In the genomic region with DNA sequence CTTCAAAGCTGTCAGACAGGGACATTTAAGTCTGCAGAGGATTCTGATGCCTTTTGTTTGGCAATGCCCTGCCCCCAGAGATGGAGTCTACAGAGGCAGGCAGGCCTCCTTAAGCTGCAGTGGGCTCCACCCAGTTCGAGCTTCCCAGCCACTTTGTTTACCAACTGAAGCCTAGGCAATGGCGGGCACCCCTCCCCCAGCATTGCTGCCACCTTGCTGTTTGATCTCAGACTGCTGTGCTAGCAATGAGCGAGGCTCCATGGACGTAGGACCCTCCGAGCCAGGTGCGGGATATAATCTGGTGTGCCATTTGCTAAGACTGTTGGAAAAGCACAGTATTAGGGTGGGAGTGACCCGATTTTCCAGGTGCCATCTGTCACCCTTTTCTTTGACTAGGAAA, we compare ENCODE assay signal across 1 cellular context.
TF ChIP-seq lines count a peak whose summit lies in the region.
"Not testable (repeated sequence)": the region's sequence is repeated elsewhere in the genome, so short reads cannot be mapped to it uniquely, and the experiment has no call there.

No MANE protein-coding gene starts in this region.

TF ChIP-seq in HepG2, 621 proteins besides CTCF, POLR2A, EP300 and RAD21:
- TF ChIP-seq, protein P1, sequence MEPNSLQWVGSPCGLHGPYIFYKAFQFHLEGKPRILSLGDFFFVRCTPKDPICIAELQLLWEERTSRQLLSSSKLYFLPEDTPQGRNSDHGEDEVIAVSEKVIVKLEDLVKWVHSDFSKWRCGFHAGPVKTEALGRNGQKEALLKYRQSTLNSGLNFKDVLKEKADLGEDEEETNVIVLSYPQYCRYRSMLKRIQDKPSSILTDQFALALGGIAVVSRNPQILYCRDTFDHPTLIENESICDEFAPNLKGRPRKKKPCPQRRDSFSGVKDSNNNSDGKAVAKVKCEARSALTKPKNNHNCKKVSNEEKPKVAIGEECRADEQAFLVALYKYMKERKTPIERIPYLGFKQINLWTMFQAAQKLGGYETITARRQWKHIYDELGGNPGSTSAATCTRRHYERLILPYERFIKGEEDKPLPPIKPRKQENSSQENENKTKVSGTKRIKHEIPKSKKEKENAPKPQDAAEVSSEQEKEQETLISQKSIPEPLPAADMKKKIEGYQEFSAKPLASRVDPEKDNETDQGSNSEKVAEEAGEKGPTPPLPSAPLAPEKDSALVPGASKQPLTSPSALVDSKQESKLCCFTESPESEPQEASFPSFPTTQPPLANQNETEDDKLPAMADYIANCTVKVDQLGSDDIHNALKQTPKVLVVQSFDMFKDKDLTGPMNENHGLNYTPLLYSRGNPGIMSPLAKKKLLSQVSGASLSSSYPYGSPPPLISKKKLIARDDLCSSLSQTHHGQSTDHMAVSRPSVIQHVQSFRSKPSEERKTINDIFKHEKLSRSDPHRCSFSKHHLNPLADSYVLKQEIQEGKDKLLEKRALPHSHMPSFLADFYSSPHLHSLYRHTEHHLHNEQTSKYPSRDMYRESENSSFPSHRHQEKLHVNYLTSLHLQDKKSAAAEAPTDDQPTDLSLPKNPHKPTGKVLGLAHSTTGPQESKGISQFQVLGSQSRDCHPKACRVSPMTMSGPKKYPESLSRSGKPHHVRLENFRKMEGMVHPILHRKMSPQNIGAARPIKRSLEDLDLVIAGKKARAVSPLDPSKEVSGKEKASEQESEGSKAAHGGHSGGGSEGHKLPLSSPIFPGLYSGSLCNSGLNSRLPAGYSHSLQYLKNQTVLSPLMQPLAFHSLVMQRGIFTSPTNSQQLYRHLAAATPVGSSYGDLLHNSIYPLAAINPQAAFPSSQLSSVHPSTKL (CRISPR knock-in tag; IDR thresholded peaks at IDR 0.05) = 0 out of 2 replicates have a peak, but pooled peaks have one; percentile 25
- TF ChIP-seq SOX13 (IDR thresholded peaks at IDR 0.05) = not testable (repeated sequence)
- TF ChIP-seq SOX13 (CRISPR knock-in tag; conservative IDR thresholded peaks at IDR 0.05 in 1 of 2, IDR thresholded peaks at IDR 0.05 in 1 of 2) = 0 out of 4 replicates have a peak, but pooled peaks of 1 of the 2 experiments have one; percentile 13
- TF ChIP-seq, protein P2, sequence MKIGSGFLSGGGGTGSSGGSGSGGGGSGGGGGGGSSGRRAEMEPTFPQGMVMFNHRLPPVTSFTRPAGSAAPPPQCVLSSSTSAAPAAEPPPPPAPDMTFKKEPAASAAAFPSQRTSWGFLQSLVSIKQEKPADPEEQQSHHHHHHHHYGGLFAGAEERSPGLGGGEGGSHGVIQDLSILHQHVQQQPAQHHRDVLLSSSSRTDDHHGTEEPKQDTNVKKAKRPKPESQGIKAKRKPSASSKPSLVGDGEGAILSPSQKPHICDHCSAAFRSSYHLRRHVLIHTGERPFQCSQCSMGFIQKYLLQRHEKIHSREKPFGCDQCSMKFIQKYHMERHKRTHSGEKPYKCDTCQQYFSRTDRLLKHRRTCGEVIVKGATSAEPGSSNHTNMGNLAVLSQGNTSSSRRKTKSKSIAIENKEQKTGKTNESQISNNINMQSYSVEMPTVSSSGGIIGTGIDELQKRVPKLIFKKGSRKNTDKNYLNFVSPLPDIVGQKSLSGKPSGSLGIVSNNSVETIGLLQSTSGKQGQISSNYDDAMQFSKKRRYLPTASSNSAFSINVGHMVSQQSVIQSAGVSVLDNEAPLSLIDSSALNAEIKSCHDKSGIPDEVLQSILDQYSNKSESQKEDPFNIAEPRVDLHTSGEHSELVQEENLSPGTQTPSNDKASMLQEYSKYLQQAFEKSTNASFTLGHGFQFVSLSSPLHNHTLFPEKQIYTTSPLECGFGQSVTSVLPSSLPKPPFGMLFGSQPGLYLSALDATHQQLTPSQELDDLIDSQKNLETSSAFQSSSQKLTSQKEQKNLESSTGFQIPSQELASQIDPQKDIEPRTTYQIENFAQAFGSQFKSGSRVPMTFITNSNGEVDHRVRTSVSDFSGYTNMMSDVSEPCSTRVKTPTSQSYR (CRISPR knock-in tag; IDR thresholded peaks at IDR 0.05; ENCODE audit: borderline replicate concordance) = peak; percentile 94
